Comparison of ENCODE assay signal across 19 cellular contexts in the genomic region with DNA sequence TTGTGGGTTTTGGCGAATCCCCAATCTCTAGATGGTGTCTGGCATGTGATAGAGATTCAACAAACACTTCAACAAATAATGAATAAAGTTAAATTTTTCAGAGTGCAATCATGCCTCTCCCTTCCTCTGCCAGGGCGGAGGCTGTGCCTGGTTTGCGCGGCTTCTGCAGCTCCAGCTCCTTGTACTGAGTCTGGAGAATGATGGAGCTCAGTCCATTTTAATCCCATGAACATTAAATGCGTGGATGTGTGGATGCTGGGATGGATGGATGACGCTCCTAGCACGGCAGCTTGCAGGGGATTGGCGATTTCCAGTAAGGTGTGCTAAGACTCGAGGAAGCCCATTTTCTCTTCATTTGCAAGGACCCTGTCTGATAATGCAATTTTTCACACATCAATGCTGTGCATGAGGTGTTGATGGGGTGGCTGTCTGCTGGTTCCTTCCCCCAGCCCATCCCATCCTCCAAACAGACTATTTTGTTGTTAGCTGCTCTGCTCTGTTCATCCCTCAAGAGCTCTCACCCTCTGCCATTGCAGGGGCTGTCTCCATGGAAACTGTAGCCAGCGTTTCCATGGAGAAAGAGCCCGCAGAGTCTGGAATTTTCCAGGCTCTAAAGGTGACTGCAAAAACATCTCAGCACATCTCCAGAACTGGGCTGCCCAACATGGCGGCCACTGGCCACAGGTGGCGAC.
DNase-seq lines count a peak whose midpoint lies in the region; ATAC-seq lines count a peak whose summit lies in the region.
"Had no signal": no experiment of that assay in that cellular context is flagged by ENCODE, and none has a peak within 500 bp of the region (broad histone marks: within the 10 kb centered on the region; RNA-seq: fewer than 3 reads in every experiment).

No MANE protein-coding gene starts in this region.

- H3K9me3 Mint-ChIP-seq in stimulated activated effector memory CD8-positive, alpha-beta T cell treated with anti-CD3 and anti-CD28 coated beads, Interleukin-12 subunit alpha, Interleukin-12 subunit beta, amount 100 ng/mL, for 72 hours = peaks cover 11% of the 10 kb centered on the region

- no peaks in the 10 kb centered on the region for H3K4me1 Mint-ChIP-seq in stimulated activated effector memory CD8-positive, alpha-beta T cell treated with anti-CD3 and anti-CD28 coated beads, Interleukin-12 subunit alpha, Interleukin-12 subunit beta, amount 100 ng/mL, for 72 hours
- H3K4me1 Mint-ChIP-seq: CD4-positive, alpha-beta memory T cell had no signal

- DNase-seq in DMS 273 (lab: John Stamatoyannopoulos, UW; ENCODE audit: unreplicated experiment) (peak; percentile 12), DMS 273 treated with DMSO at 0.1 percent for 48 hours (lab: John Stamatoyannopoulos, UW) (no peak), SK-N-DZ (ENCODE audit: low spot score) (peak; percentile 12), inferior parietal cortex (ENCODE audit: extremely low spot score) (peak; percentile 61), putamen (ENCODE audit: low spot score) (peak; percentile 55), activated gamma-delta T cell treated with Interleukin-2 at 50 U/mL for 16 hours (no peak), foreskin melanocyte (no peak)
- no peak for DNase-seq in stimulated activated effector memory CD8-positive, alpha-beta T cell treated with anti-CD3 and anti-CD28 coated beads, Interleukin-12 subunit alpha, Interleukin-12 subunit beta, amount 100 ng/mL, for 72 hours (ENCODE audit: low spot score in 2 of 2)
- DNase-seq: Calu3; CD4-positive, alpha-beta memory T cell; GDM1; GOT3; KBM-7; MV-4-11; NCI-H1694; NCI-H2107; NCI-H446; NCI-H774; SJCRH30 had no signal

- no peak overlapping the region for H3K4me3 Mint-ChIP-seq in stimulated activated effector memory CD8-positive, alpha-beta T cell treated with anti-CD3 and anti-CD28 coated beads, Interleukin-12 subunit alpha, Interleukin-12 subunit beta, amount 100 ng/mL, for 72 hours
- H3K4me3 Mint-ChIP-seq: CD4-positive, alpha-beta memory T cell had no signal

- H3K36me3 Mint-ChIP-seq in stimulated activated effector memory CD8-positive, alpha-beta T cell treated with anti-CD3 and anti-CD28 coated beads, Interleukin-12 subunit alpha, Interleukin-12 subunit beta, amount 100 ng/mL, for 72 hours = no peaks in the 10 kb centered on the region

- no peak for ATAC-seq in stimulated activated effector memory CD8-positive, alpha-beta T cell treated with anti-CD3 and anti-CD28 coated beads, Interleukin-12 subunit alpha, Interleukin-12 subunit beta, amount 100 ng/mL, for 72 hours

- H3K27ac Mint-ChIP-seq in stimulated activated effector memory CD8-positive, alpha-beta T cell treated with anti-CD3 and anti-CD28 coated beads, Interleukin-12 subunit alpha, Interleukin-12 subunit beta, amount 100 ng/mL, for 72 hours = no peak overlapping the region

Comparison
In these comparisons a context has a peak if more than half of its experiments do, and no peak if none do; other contexts are left out.
1. DNase-seq: peak in DMS 273 (single experiment), SK-N-DZ (single experiment), inferior parietal cortex (single experiment) and putamen (single experiment); none in DMS 273 treated with DMSO at 0.1 percent for 48 hours (single experiment), activated gamma-delta T cell treated with Interleukin-2 at 50 U/mL for 16 hours (single experiment), foreskin melanocyte (single experiment) and stimulated activated effector memory CD8-positive, alpha-beta T cell treated with anti-CD3 and anti-CD28 coated beads, Interleukin-12 subunit alpha, Interleukin-12 subunit beta, amount 100 ng/mL, for 72 hours (0 of 2).